Comparison of ENCODE assay signal across 14 cellular contexts in genomic region chr6:52544325-52545022, GRCh38. TPM values are rescaled to one million over a fixed set of nuclear protein-coding genes. Genes with fewer than 3 reads are reported as not detected.
DNase-seq lines count a peak whose midpoint lies in the region; ATAC-seq, FAIRE-seq and TF ChIP-seq lines count a peak whose summit lies in the region.
"Had no signal": no experiment of that assay in that cellular context is flagged by ENCODE, and none has a peak within 500 bp of the region (broad histone marks: within the 10 kb centered on the region; RNA-seq: fewer than 3 reads in every experiment).

No MANE protein-coding gene starts in this region.

- H4K20me1 ChIP-seq in Karpas-422 (ENCODE audit: insufficient read depth, low read depth, low read length) (no peaks in the 10 kb centered on the region), endothelial cell of umbilical vein (replicated peaks; ENCODE audit: control insufficient read depth, extremely low read depth, insufficient read depth, low read length) (no peaks in the 10 kb centered on the region)

- peak overlapping the region; percentile 51 for H3K9ac ChIP-seq in Karpas-422 (ENCODE audit: low read length)
- peak overlapping the region; percentile 66 for H3K9ac ChIP-seq in endothelial cell of umbilical vein (replicated peaks; ENCODE audit: extremely low read depth, insufficient read depth, low read length)

- CTCF ChIA-PET in endothelial cell of umbilical vein (lab: Charles Lee): interaction anchor here (0.6 to 1.5 kb wide), 6 partner anchors 21 to 137 kb away, joined by 3 to 5 read pairs (median 4); no protein-coding TSS in a partner anchor

- no peaks in the 10 kb centered on the region for H3K9me3 Mint-ChIP-seq in nephron

- H3K79me2 ChIP-seq in Karpas-422 (ENCODE audit: low read length) (peaks cover 83% of the 10 kb centered on the region), endothelial cell of umbilical vein (ENCODE audit: control insufficient read depth, insufficient read depth, low read length) (peaks cover 79% of the 10 kb centered on the region)

- H3K4me1 Mint-ChIP-seq in nephron: peaks cover 67% of the 10 kb centered on the region

- H3K27me3 Mint-ChIP-seq in nephron (ENCODE audit: low read depth): no peaks in the 10 kb centered on the region
- H3K27me3 Mint-ChIP-seq: activated naive CD8-positive, alpha-beta T cell had no signal

- no peaks in the 10 kb centered on the region for H3K9me3 ChIP-seq in Karpas-422 (ENCODE audit: low read length)
- H3K9me3 ChIP-seq in endothelial cell of umbilical vein (replicated peaks; ENCODE audit: control insufficient read depth, insufficient read depth, low read length): no peaks in the 10 kb centered on the region

- in situ Hi-C loops in ACHN (cut with HindIII; ENCODE audit: low pct_ligation_motif_present, low pct_unique_long_range_greater_than_20kb, low sequenced_read_pairs): no loop called here

- DNase-seq in Karpas-422: no peak
- DNase-seq in endothelial cell of umbilical vein (ENCODE audit: low read depth, low spot score): peak; percentile 48
- DNase-seq in ACHN: no peak
- no peak for DNase-seq in NOMO-1 (lab: John Stamatoyannopoulos, UW; ENCODE audit: unreplicated experiment in 2 of 2)
- no peak for DNase-seq in globus pallidus (ENCODE audit: low spot score)
- DNase-seq: activated CD4-positive, alpha-beta T cell treated with anti-CD3 and anti-CD28 coated beads, Interleukin-2, amount 50 U/mL, for 48 hours; AML-193; effector memory CD4-positive, alpha-beta T cell; Kasumi-1; NCI-H446 treated with DMSO at 0.1 percent for 48 hours had no signal

- POLR2A ChIA-PET in endothelial cell of umbilical vein (lab: Charles Lee): interaction anchor here (0.9 to 1.4 kb wide), 2 partner anchors 21 to 127 kb away, joined by 3 to 7 read pairs; no protein-coding TSS in a partner anchor

- no peak for ATAC-seq in HG02938 (IDR thresholded peaks at IDR 0.05; ENCODE audit: unreplicated experiment)

- intact Hi-C loops in endothelial cell of umbilical vein (cut with micrococcal nuclease): loop anchor here (1.0 kb wide), 1 partner anchor 22 kb away; no protein-coding TSS in a partner anchor

- no TSS peak for BruUV-seq in endothelial cell of umbilical vein (replicated peaks; lab: Mats Ljungman, UMichigan)

- H2AFZ ChIP-seq in Karpas-422 (ENCODE audit: low read length): no peak overlapping the region
- H2AFZ ChIP-seq in endothelial cell of umbilical vein (ENCODE audit: low read depth, low read length): no peak overlapping the region

- dilution Hi-C loops in endothelial cell of umbilical vein (cut with MboI; ENCODE audit: extremely low pct_ligation_motif_present, low sequenced_read_pairs): loop anchor here (25.0 kb wide), 1 partner anchor 132 kb away; the partner anchor contains the start of gene EFHC1

- no peak overlapping the region for H3K4me3 Mint-ChIP-seq in nephron
- H3K4me3 Mint-ChIP-seq: activated naive CD8-positive, alpha-beta T cell had no signal

- peak; percentile 59 for FAIRE-seq in endothelial cell of umbilical vein (lab: Jason Lieb, UNC)

- H3K4me2 ChIP-seq in Karpas-422 (ENCODE audit: low read depth, low read length, poor library complexity, severe bottlenecking) (peak overlapping the region; percentile 62), endothelial cell of umbilical vein (ENCODE audit: insufficient read depth, low read length) (peak overlapping the region; percentile 80)

- TF ChIP-seq POLR2A in endothelial cell of umbilical vein (IDR thresholded peaks at IDR 0.05; ENCODE audit: low read depth, low read length): no peak

- TF ChIP-seq CTCF in 22Rv1 (IDR thresholded peaks at IDR 0.05) (no peak), endothelial cell of umbilical vein (IDR thresholded peaks at IDR 0.05; ENCODE audit: extremely low read depth in 1 of 2, insufficient read depth in 1 of 2, low read depth in 1 of 2, low read length in 2 of 2) (no peak), nephron (IDR thresholded peaks at IDR 0.05; ENCODE audit: unreplicated experiment in 3 of 3) (no peak)

- H3K36me3 ChIP-seq in Karpas-422 (ENCODE audit: insufficient read depth, low read length) (no peaks in the 10 kb centered on the region), endothelial cell of umbilical vein (ENCODE audit: control insufficient read depth in 2 of 2, extremely low read depth in 1 of 2, insufficient read depth in 2 of 2, low read length in 2 of 2) (no peaks in the 10 kb centered on the region)

- no peaks in the 10 kb centered on the region for H3K9me2 ChIP-seq in Karpas-422 (replicated peaks; ENCODE audit: insufficient read depth, low read length)

- H3K4me1 ChIP-seq in Karpas-422 (ENCODE audit: low read length): peaks cover 100% of the 10 kb centered on the region
- H3K4me1 ChIP-seq in endothelial cell of umbilical vein (ENCODE audit: control insufficient read depth, extremely low read depth, insufficient read depth, low read length): peaks cover 76% of the 10 kb centered on the region

- H3K27ac Mint-ChIP-seq in nephron: peak overlapping the region; percentile 12 to 47 (median 29)
- H3K27ac Mint-ChIP-seq: activated naive CD8-positive, alpha-beta T cell had no signal

- H3K27me3 ChIP-seq in Karpas-422 (ENCODE audit: low read length) (no peaks in the 10 kb centered on the region), endothelial cell of umbilical vein (ENCODE audit: control insufficient read depth in 2 of 2, insufficient read depth in 2 of 2, low read length in 2 of 2) (no peaks in the 10 kb centered on the region)

- no peaks in the 10 kb centered on the region for H3K9me1 ChIP-seq in endothelial cell of umbilical vein (replicated peaks; ENCODE audit: control insufficient read depth, extremely low read depth, insufficient read depth, low read length)

- peak overlapping the region; percentile 16; the same call in 1 of the 2 replicates for H3K4me3 ChIP-seq in Karpas-422 (ENCODE audit: low read length)
- no peak overlapping the region for H3K4me3 ChIP-seq in endothelial cell of umbilical vein (replicated peaks in 1 of 3; ENCODE audit: insufficient read depth in 1 of 3, low read depth in 1 of 3, low read length in 3 of 3)

- peak overlapping the region; percentile 64 for H3K27ac ChIP-seq in 22Rv1
- peak overlapping the region; percentile 96 for H3K27ac ChIP-seq in Karpas-422 (ENCODE audit: low read length)
- peak overlapping the region; percentile 78 for H3K27ac ChIP-seq in endothelial cell of umbilical vein (ENCODE audit: insufficient read depth, low read depth, low read length)

- peaks cover 8% of the 10 kb centered on the region for H3K36me3 Mint-ChIP-seq in nephron (ENCODE audit: low read depth)

TF ChIP-seq in endothelial cell of umbilical vein, 7 proteins besides CTCF, POLR2A, EP300 and RAD21:
- TF ChIP-seq FOS (IDR thresholded peaks at IDR 0.05; ENCODE audit: borderline replicate concordance, insufficient read depth, low read length): peak; percentile 78
- TF ChIP-seq MYC (IDR thresholded peaks at IDR 0.05; ENCODE audit: low read depth, low read length): no peak
- TF ChIP-seq GATA2 (IDR thresholded peaks at IDR 0.05; ENCODE audit: insufficient read depth, insufficient read length, low read depth, low read length): peak; percentile 52
- TF ChIP-seq POLR2AphosphoS5 (IDR thresholded peaks at IDR 0.05; ENCODE audit: insufficient read depth, low read depth, low read length): no peak
TF ChIP-seq in endothelial cell of umbilical vein: peak in this region for 2.

RNA-seq across cellular contexts. Expression of gene TRAM2, which starts 32.4 kb away (rescaled TPM):
- 19.3 and 24.1 TPM in 2 replicates for total RNA-seq in Karpas-422 (2014; rRNA removed; shearing (Covaris generic); ENCODE audit: low replicate concordance)
- total RNA-seq in endothelial cell of umbilical vein: 85.9 and 98.6 TPM in 2 replicates
- polyA plus RNA-seq in endothelial cell of umbilical vein: 79.5 and 85.7 TPM in 2 replicates
- 79.3 and 81.1 TPM in 2 replicates for polyA plus RNA-seq in endothelial cell of umbilical vein (2011; cell fraction: cytosol; rRNA removed)
- polyA plus RNA-seq in endothelial cell of umbilical vein (2011; cell fraction: nucleus; rRNA removed): 129 and 133 TPM in 2 replicates
- 35.6 and 64.2 TPM in 2 replicates for polyA plus RNA-seq in endothelial cell of umbilical vein (2012)
- polyA minus RNA-seq in endothelial cell of umbilical vein: 123 and 155 TPM in 2 replicates
- 11.6 TPM for polyA minus RNA-seq in endothelial cell of umbilical vein (2011; cell fraction: cytosol; rRNA and poly(A)+ RNA removed)
- 51.9 and 71.3 TPM in 2 replicates for polyA minus RNA-seq in endothelial cell of umbilical vein (2011; cell fraction: nucleus; rRNA and poly(A)+ RNA removed)
